8 cellular contexts compared by ENCODE assay signal in the genomic region with DNA sequence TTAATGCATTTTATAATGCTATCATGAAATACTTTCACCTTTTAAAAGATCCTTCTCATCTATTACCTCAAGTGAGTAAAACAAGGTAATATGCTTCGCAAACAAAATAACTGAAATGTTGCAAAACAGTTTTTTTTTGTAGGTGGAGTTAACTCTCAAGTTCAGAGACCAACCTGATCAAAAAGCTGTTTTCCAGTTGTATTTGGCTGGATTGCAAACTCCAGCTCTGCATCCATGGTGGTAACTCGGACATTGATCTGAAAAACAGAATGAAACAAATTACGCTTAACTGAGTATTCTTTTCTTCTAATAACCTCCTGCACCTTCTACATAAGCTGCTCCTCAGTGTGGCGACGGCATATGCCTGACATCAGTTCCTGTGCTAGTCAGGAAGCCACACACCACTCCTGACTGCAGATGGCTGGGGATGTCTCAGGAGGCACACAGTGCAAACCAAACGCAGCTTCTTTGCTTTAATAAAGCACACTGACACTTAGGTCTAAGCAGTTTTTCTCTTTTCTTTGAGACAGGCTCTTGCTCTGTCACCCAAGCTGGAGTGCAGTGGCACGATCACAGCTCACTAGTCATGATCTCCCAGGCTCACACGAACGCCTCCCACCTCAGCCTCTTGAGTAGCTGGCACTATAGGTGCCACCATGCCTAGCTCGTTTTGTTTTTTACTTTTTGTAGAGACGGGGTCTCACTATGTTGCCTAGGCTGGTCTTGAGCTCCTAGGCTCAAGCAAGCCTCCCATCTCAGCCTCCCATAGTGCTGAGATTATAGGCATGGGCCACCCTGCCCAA. TPM values are rescaled to one million over a fixed set of nuclear protein-coding genes. Genes with fewer than 3 reads are reported as not detected.
DNase-seq lines count a peak whose midpoint lies in the region; ATAC-seq and TF ChIP-seq lines count a peak whose summit lies in the region.

No MANE protein-coding gene starts in this region.

- BruUV-seq in Caco-2 (replicated peaks; lab: Mats Ljungman, UMichigan): no TSS peak

- peaks cover 92% of the 10 kb centered on the region for H3K36me3 Mint-ChIP-seq in Caco-2 (ENCODE audit: insufficient read depth, unreplicated experiment)
- H3K36me3 Mint-ChIP-seq in GM23338 (ENCODE audit: low read depth): peaks cover 77% of the 10 kb centered on the region

- 41% methylated on average over 11 of the region's 11 CpGs for WGBS in right lobe of liver (ENCODE audit: insufficient coverage, low coverage, low lambda C conversion rate, missing lambda C conversion rate)

- CTCF ChIA-PET in Caco-2 (lab: Charles Lee): no interaction called here

- H3K4me2 ChIP-seq in GM23338: no peak overlapping the region

- H3K4me3 Mint-ChIP-seq in Caco-2 (ENCODE audit: unreplicated experiment) (no peak overlapping the region), GM23338 (no peak overlapping the region)

- H3K27me3 ChIP-seq in Caco-2 (replicated peaks; ENCODE audit: control insufficient read depth, insufficient read depth, low read length): no peaks in the 10 kb centered on the region
- no peaks in the 10 kb centered on the region for H3K27me3 ChIP-seq in GM23338 (ENCODE audit: insufficient read depth)
- H3K27me3 ChIP-seq in right lobe of liver: no peaks in the 10 kb centered on the region

- H3K9me3 ChIP-seq in Caco-2 (no peaks in the 10 kb centered on the region), right lobe of liver (no peaks in the 10 kb centered on the region)

- peak overlapping the region; percentile 50 for H3K27ac Mint-ChIP-seq in Caco-2 (ENCODE audit: unreplicated experiment)
- H3K27ac Mint-ChIP-seq in GM23338: peak overlapping the region; percentile 80; the same call in 1 of the 2 replicates

- no peak for ATAC-seq in GM23338
- peak; percentile 24 to 77 (median 69) for ATAC-seq in right lobe of liver
- no peak for ATAC-seq in HG02588 (IDR thresholded peaks at IDR 0.05; ENCODE audit: unreplicated experiment)
- ATAC-seq in GM19397 (IDR thresholded peaks at IDR 0.05; ENCODE audit: unreplicated experiment): no peak

- TF ChIP-seq POLR2A in right lobe of liver (IDR thresholded peaks at IDR 0.05): no peak

- H3K27ac ChIP-seq in GM23338 (ENCODE audit: low read depth) (peak overlapping the region; percentile 57), right lobe of liver (peak overlapping the region in 2 of 3 donors; percentile 23 to 50)

- H3K27me3 Mint-ChIP-seq in Caco-2 (ENCODE audit: insufficient read depth, unreplicated experiment): no peaks in the 10 kb centered on the region
- peaks cover 3% of the 10 kb centered on the region for H3K27me3 Mint-ChIP-seq in GM23338 (ENCODE audit: insufficient read depth, low read depth, poor library complexity)

- H3K79me2 ChIP-seq in GM23338 (replicated peaks; ENCODE audit: insufficient read depth): peaks cover 100% of the 10 kb centered on the region

- H3K4me3 ChIP-seq in Caco-2 (ENCODE audit: low read depth, low read length): no peak overlapping the region
- H3K4me3 ChIP-seq in GM23338: no peak overlapping the region
- no peak overlapping the region for H3K4me3 ChIP-seq in right lobe of liver

- H2AFZ ChIP-seq in GM23338: no peak overlapping the region

- H3F3A ChIP-seq in GM23338 (replicated peaks; ENCODE audit: low read depth): peaks cover 12% of the 10 kb centered on the region; the same call in 1 of the 2 replicates

- peaks cover 6% of the 10 kb centered on the region for H3K36me3 ChIP-seq in Caco-2 (ENCODE audit: control insufficient read depth, insufficient read depth, low read length)
- H3K36me3 ChIP-seq in GM23338 (ENCODE audit: insufficient read depth): peaks cover 44% of the 10 kb centered on the region
- peaks cover 0 to 42% (median 12%) of the 10 kb centered on the region in 4 donors for H3K36me3 ChIP-seq in right lobe of liver

- DNase-seq in Caco-2: no peak
- DNase-seq in GM23338 (ENCODE audit: low spot score): no peak
- DNase-seq in activated CD4-positive, alpha-beta T cell treated with anti-CD3 and anti-CD28 coated beads, Interleukin-2, amount 50 U/mL, for 1 hour: peak; percentile 58
- no peak for DNase-seq in right lobe of liver
- DNase-seq in GM19240 (ENCODE audit: insufficient read length, low spot score): no peak
- no peak for DNase-seq in GM03348 (ENCODE audit: low spot score)

- no peaks in the 10 kb centered on the region for H3K9me2 ChIP-seq in GM23338 (ENCODE audit: insufficient read depth)

- H4K20me1 ChIP-seq in GM23338 (replicated peaks; ENCODE audit: insufficient read depth): peaks cover 73% of the 10 kb centered on the region

- H3K4me1 Mint-ChIP-seq in Caco-2 (ENCODE audit: low read depth, unreplicated experiment) (no peaks in the 10 kb centered on the region), GM23338 (peaks cover 20% of the 10 kb centered on the region)

- intact Hi-C loops in Caco-2 (cut with micrococcal nuclease; ENCODE audit: unreplicated experiment) (no loop called here), right lobe of liver (cut with DNase I) (no loop called here)

- TF ChIP-seq CTCF in Caco-2 (IDR thresholded peaks at IDR 0.05; ENCODE audit: insufficient read depth in 1 of 2, low read depth in 1 of 2, low read length in 1 of 2, severe bottlenecking in 1 of 2, unreplicated experiment in 1 of 2) (no peak), GM23338 (conservative IDR thresholded peaks at IDR 0.05; ENCODE audit: low read depth in 2 of 2) (no peak), right lobe of liver (IDR thresholded peaks at IDR 0.05) (no peak)

- POLR2A ChIA-PET in Caco-2 (lab: Charles Lee): no interaction called here

- H3K9me3 Mint-ChIP-seq in Caco-2 (ENCODE audit: unreplicated experiment) (no peaks in the 10 kb centered on the region), GM23338 (no peaks in the 10 kb centered on the region)

- H3K4me1 ChIP-seq in Caco-2: peaks cover 7% of the 10 kb centered on the region; the same call in 1 of the 2 replicates
- H3K4me1 ChIP-seq in GM23338 (ENCODE audit: insufficient read depth): peaks cover 8% of the 10 kb centered on the region
- H3K4me1 ChIP-seq in right lobe of liver: peaks cover 0 to 27% (median 4%) of the 10 kb centered on the region in 4 donors

TF ChIP-seq in GM23338, 12 proteins besides CTCF, POLR2A, EP300 and RAD21:
- TF ChIP-seq, protein P1, sequence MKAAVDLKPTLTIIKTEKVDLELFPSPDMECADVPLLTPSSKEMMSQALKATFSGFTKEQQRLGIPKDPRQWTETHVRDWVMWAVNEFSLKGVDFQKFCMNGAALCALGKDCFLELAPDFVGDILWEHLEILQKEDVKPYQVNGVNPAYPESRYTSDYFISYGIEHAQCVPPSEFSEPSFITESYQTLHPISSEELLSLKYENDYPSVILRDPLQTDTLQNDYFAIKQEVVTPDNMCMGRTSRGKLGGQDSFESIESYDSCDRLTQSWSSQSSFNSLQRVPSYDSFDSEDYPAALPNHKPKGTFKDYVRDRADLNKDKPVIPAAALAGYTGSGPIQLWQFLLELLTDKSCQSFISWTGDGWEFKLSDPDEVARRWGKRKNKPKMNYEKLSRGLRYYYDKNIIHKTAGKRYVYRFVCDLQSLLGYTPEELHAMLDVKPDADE (IDR thresholded peaks at IDR 0.05): no peak
- TF ChIP-seq ZNF331 (CRISPR knock-in tag; IDR thresholded peaks at IDR 0.05; ENCODE audit: low read depth) (no peak), JUNB (IDR thresholded peaks at IDR 0.05; ENCODE audit: unreplicated experiment) (no peak)

RNA-seq across cellular contexts. Expression of a gene that starts 29.9 kb away (rescaled TPM):
- 282 and 290 TPM in 2 replicates for total RNA-seq in Caco-2 (2022)
- 208 and 209 TPM in 2 replicates for total RNA-seq in GM23338 (2014; rRNA removed; shearing (Covaris generic))
- polyA plus RNA-seq in GM23338 (2016; fragmentation: Nextera tagmentation; extraction: Ambion mirVana): 188 and 199 TPM in 2 replicates
- total RNA-seq in right lobe of liver: 100 to 1,000 TPM in 1 of 6 experiments, 10 to 100 TPM in 5; 26.4 to 161 (median 35.9) TPM

Comparison
In these comparisons a context has a peak if more than half of its experiments do, and no peak if none do; other contexts are left out.
1. ATAC-seq: peak in right lobe of liver (4 of 4); none in GM23338 (single experiment), HG02588 (single experiment) and GM19397 (single experiment).